Comparison of ENCODE assay signal across 21 cellular contexts in genomic region chr4:22510750-22511149, GRCh38. TPM values are rescaled to one million over a fixed set of nuclear protein-coding genes. Genes with fewer than 3 reads are reported as not detected.
DNase-seq lines count a peak whose midpoint lies in the region; ATAC-seq and TF ChIP-seq lines count a peak whose summit lies in the region.
"Had no signal": no experiment of that assay in that cellular context is flagged by ENCODE, and none has a peak within 500 bp of the region (broad histone marks: within the 10 kb centered on the region; RNA-seq: fewer than 3 reads in every experiment).

No MANE protein-coding gene starts in this region.

- TF ChIP-seq CTCF in neural crest cell (conservative IDR thresholded peaks at IDR 0.05) (no peak), tibial nerve (IDR thresholded peaks at IDR 0.05) (no peak)

- H3K4me1 Mint-ChIP-seq in activated naive CD8-positive, alpha-beta T cell treated with anti-CD3 and anti-CD28 coated beads for 36 hours = peaks cover 14% of the 10 kb centered on the region
- peaks cover 24% of the 10 kb centered on the region for H3K4me1 Mint-ChIP-seq in activated naive CD8-positive, alpha-beta T cell treated with anti-CD3 and anti-CD28 coated beads, Interleukin-2, amount 50 U/mL, for 24 hours
- peaks cover 49% of the 10 kb centered on the region for H3K4me1 Mint-ChIP-seq in neural crest cell

- H3K27ac Mint-ChIP-seq in activated naive CD8-positive, alpha-beta T cell treated with anti-CD3 and anti-CD28 coated beads for 36 hours = peak overlapping the region; percentile 1
- no peak overlapping the region for H3K27ac Mint-ChIP-seq in activated naive CD8-positive, alpha-beta T cell treated with anti-CD3 and anti-CD28 coated beads, Interleukin-2, amount 50 U/mL, for 24 hours
- H3K27ac Mint-ChIP-seq in neural crest cell (ENCODE audit: unreplicated experiment) = no peak overlapping the region

- peaks cover 0 to 19% (median 9%) of the 10 kb centered on the region in 4 donors for H3K4me1 ChIP-seq in tibial nerve

- no peak for DNase-seq in activated naive CD8-positive, alpha-beta T cell treated with anti-CD3 and anti-CD28 coated beads for 36 hours
- DNase-seq in activated naive CD8-positive, alpha-beta T cell treated with anti-CD3 and anti-CD28 coated beads, Interleukin-2, amount 50 U/mL, for 24 hours = no peak
- DNase-seq in left lobe of liver (ENCODE audit: low spot score) = no peak
- DNase-seq in neural crest cell (ENCODE audit: low read depth, low spot score) = no peak
- DNase-seq in cerebellar nuclear complex (lab: John Stamatoyannopoulos, UW) = no peak
- no peak for DNase-seq in tibial nerve (ENCODE audit: low spot score in 2 of 2)
- no peak for DNase-seq in amniotic stem cell (lab: John Stamatoyannopoulos, UW)
- DNase-seq: 8988T; DMS153; DND-41; HCEC 1CT; NCI-H1092 treated with DMSO at 0.1 percent for 48 hours; NCI-H1436 treated with DMSO at 0.1 percent for 48 hours; NCI-H187 treated with DMSO at 0.1 percent for 48 hours; NCI-H2171 treated with DMSO at 0.1 percent for 48 hours; NCI-H345; NCI-H524; NCI-H774; NK-92 treated with Interleukin-12 subunit alpha and Interleukin-12 subunit beta, amount 100 ng/mL, for 24 hours; SHP77 had no signal

- no peaks in the 10 kb centered on the region for H3K36me3 ChIP-seq in tibial nerve

- H3K36me3 Mint-ChIP-seq in activated naive CD8-positive, alpha-beta T cell treated with anti-CD3 and anti-CD28 coated beads for 36 hours = peaks cover 12% of the 10 kb centered on the region
- peaks cover 2% of the 10 kb centered on the region for H3K36me3 Mint-ChIP-seq in activated naive CD8-positive, alpha-beta T cell treated with anti-CD3 and anti-CD28 coated beads, Interleukin-2, amount 50 U/mL, for 24 hours (ENCODE audit: low read depth)
- peaks cover 14% of the 10 kb centered on the region for H3K36me3 Mint-ChIP-seq in neural crest cell (ENCODE audit: low read depth)

- no peak overlapping the region for H3K4me3 Mint-ChIP-seq in activated naive CD8-positive, alpha-beta T cell treated with anti-CD3 and anti-CD28 coated beads for 36 hours
- H3K4me3 Mint-ChIP-seq in activated naive CD8-positive, alpha-beta T cell treated with anti-CD3 and anti-CD28 coated beads, Interleukin-2, amount 50 U/mL, for 24 hours = no peak overlapping the region
- peak overlapping the region; percentile 70 for H3K4me3 Mint-ChIP-seq in neural crest cell

- peaks cover 23% of the 10 kb centered on the region for H3K27me3 Mint-ChIP-seq in activated naive CD8-positive, alpha-beta T cell treated with anti-CD3 and anti-CD28 coated beads for 36 hours
- peaks cover 15% of the 10 kb centered on the region for H3K27me3 Mint-ChIP-seq in activated naive CD8-positive, alpha-beta T cell treated with anti-CD3 and anti-CD28 coated beads, Interleukin-2, amount 50 U/mL, for 24 hours
- H3K27me3 Mint-ChIP-seq in neural crest cell (ENCODE audit: low read depth) = no peaks in the 10 kb centered on the region

- no peak for ATAC-seq in activated naive CD8-positive, alpha-beta T cell treated with anti-CD3 and anti-CD28 coated beads, Interleukin-2, amount 50 U/mL, for 24 hours
- ATAC-seq in left lobe of liver = peak; percentile 21

- no peak overlapping the region for H3K4me3 ChIP-seq in tibial nerve

- WGBS in tibial nerve, 2 donors = 73 to 76% methylated on average over 1 of the region's 1 CpG

- no peak for TF ChIP-seq EP300 in tibial nerve (IDR thresholded peaks at IDR 0.05)

- no peaks in the 10 kb centered on the region for H3K9me3 Mint-ChIP-seq in activated naive CD8-positive, alpha-beta T cell treated with anti-CD3 and anti-CD28 coated beads for 36 hours
- no peaks in the 10 kb centered on the region for H3K9me3 Mint-ChIP-seq in activated naive CD8-positive, alpha-beta T cell treated with anti-CD3 and anti-CD28 coated beads, Interleukin-2, amount 50 U/mL, for 24 hours
- H3K9me3 Mint-ChIP-seq in neural crest cell = peaks cover 3% of the 10 kb centered on the region

- H3K9me3 ChIP-seq in tibial nerve = no peaks in the 10 kb centered on the region

- no peak for TF ChIP-seq POLR2A in tibial nerve (IDR thresholded peaks at IDR 0.05)

- no peaks in the 10 kb centered on the region for H3K27me3 ChIP-seq in tibial nerve

- H3K27ac ChIP-seq in tibial nerve = no peak overlapping the region
- H3K27ac ChIP-seq: RWPE1 had no signal

RNA-seq across cellular contexts. Expression of gene ADGRA3, which starts 5.1 kb away (rescaled TPM):
- total RNA-seq in activated naive CD8-positive, alpha-beta T cell treated with anti-CD3 and anti-CD28 coated beads for 36 hours = 10 to 100 TPM; 12.0 to 13.8 TPM
- total RNA-seq in left lobe of liver = 73.5 TPM
- total RNA-seq in neural crest cell = 73.8 and 76.0 TPM in 2 replicates
- total RNA-seq in tibial nerve = 10 to 100 TPM; 14.9 to 26.3 (median 20.2) TPM
